28 cellular contexts compared by ENCODE assay signal in the genomic region with DNA sequence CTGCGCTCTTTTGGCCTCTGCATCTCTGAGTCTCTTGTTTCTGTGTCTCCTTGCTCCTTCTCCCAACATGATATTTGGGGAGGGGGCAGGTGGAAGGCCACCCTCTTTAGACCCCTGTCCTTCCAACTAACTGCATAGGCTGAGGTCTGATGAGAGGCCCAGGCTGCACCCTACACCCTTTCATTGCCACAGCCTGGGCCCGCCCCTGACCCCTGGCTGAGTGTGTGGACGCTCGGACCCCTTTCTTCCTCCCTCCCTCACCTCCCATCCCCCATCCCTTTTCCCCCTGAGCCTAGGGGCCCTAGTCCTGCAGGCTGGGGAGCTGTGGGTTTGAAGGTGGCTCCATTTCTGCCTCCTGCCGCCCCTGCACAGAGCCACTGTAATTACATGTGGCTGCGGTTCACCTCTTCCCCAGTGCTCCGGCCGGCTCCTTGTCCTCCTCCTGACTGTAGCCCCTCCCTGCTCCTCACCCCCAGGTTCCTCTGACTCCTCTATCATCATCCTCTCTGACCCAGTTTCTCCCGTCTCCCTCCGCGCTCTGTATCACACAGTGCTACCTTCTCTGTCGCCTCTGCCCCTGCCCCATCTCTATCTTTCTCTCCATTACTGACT. TPM values are rescaled to one million over a fixed set of nuclear protein-coding genes. Genes with fewer than 3 reads are reported as not detected.
A peak's percentile ranks its signal among the peaks of the same experiment; 100 is the strongest.
DNase-seq lines count a peak whose midpoint lies in the region; ATAC-seq and TF ChIP-seq lines count a peak whose summit lies in the region.
"Had no signal": no experiment of that assay in that cellular context is flagged by ENCODE, and none has a peak within 500 bp of the region (broad histone marks: within the 10 kb centered on the region; RNA-seq: fewer than 3 reads in every experiment).

No MANE protein-coding gene starts in this region.

- no peaks in the 10 kb centered on the region for H3K79me2 ChIP-seq in neural cell (replicated peaks; ENCODE audit: insufficient read depth, low read length)

- H3K4me1 Mint-ChIP-seq in endodermal cell (peaks cover 34% of the 10 kb centered on the region), CD14-positive monocyte (no peaks in the 10 kb centered on the region)

- H3K4me1 ChIP-seq in heart right ventricle (peaks cover 0 to 19% (median 0%) of the 10 kb centered on the region in 9 donors), endodermal cell (ENCODE audit: control insufficient read depth, insufficient read depth, low read length) (peaks cover 8% of the 10 kb centered on the region)
- H3K4me1 ChIP-seq: ascending aorta, heart left ventricle had no signal

- DNase-seq in cardiac septum (ENCODE audit: low spot score), result peak; percentile 43
- DNase-seq in heart right ventricle, result no peak
- DNase-seq in endodermal cell, result peak; percentile 52
- no peak for DNase-seq in DMS79 (lab: John Stamatoyannopoulos, UW)
- DNase-seq in CD14-positive monocyte (ENCODE audit: low spot score), result no peak
- no peak for DNase-seq in NCI-H1048 (lab: John Stamatoyannopoulos, UW)
- DNase-seq: activated CD4-positive, alpha-beta T cell treated with anti-CD3 and anti-CD28 coated beads, Interleukin-2, amount 50 U/mL, for 4 hours; activated naive CD4-positive, alpha-beta T cell treated with Interleukin-2 at 50 U/mL for 16 hours; GF-D8; HFFc6; KG1; mammary epithelial cell; naive thymus-derived CD8-positive, alpha-beta T cell; NCI-H524 treated with DMSO at 0.1 percent for 48 hours; SHP77; stimulated activated CD4-positive, alpha-beta T cell treated with anti-CD3 and anti-CD28 coated beads, Interleukin-12 subunit alpha, Interleukin-12 subunit beta, amount 100 ng/mL, for 4 hours; stimulated activated CD8-positive, alpha-beta memory T cell treated with anti-CD3 and anti-CD28 coated beads, Interleukin-4, amount 100 ng/mL, for 48 hours; substantia nigra had no signal

- TF ChIP-seq CTCF in heart right ventricle (IDR thresholded peaks at IDR 0.05) (no peak), endodermal cell (conservative IDR thresholded peaks at IDR 0.05) (no peak), neural cell (IDR thresholded peaks at IDR 0.05; ENCODE audit: poor library complexity, severe bottlenecking) (no peak), CD14-positive monocyte (IDR thresholded peaks at IDR 0.05) (no peak)

- H3K27ac ChIP-seq in heart right ventricle (no peak overlapping the region), endodermal cell (ENCODE audit: low read depth, low read length) (no peak overlapping the region), neural cell (ENCODE audit: low read length) (peak overlapping the region; percentile 25)
- H3K27ac ChIP-seq: ascending aorta, C4-2B, heart left ventricle, vagina, VCaP had no signal

- H3K9me2 ChIP-seq in neural cell (ENCODE audit: insufficient read depth, low read length), result no peaks in the 10 kb centered on the region

- H3K36me3 Mint-ChIP-seq in endodermal cell (ENCODE audit: low read depth) (peaks cover 38% of the 10 kb centered on the region), CD14-positive monocyte (no peaks in the 10 kb centered on the region)
- H3K36me3 Mint-ChIP-seq: naive thymus-derived CD8-positive, alpha-beta T cell had no signal

- WGBS in heart right ventricle, 2 donors, result 79 to 86% methylated on average over 12 of the region's 12 CpGs
- WGBS in endodermal cell (ENCODE audit: insufficient coverage in 1 of 2, insufficient read length in 1 of 2), 2 experiments, result 59 to 74% methylated on average over 6 to 11 of the region's 12 CpGs

- H3K4me2 ChIP-seq in neural cell (ENCODE audit: low read length), result no peak overlapping the region

- no peaks in the 10 kb centered on the region for H3F3A ChIP-seq in neural cell (ENCODE audit: insufficient read depth, low read length, poor library complexity, severe bottlenecking)

- peaks cover 0 to 18% (median 0%) of the 10 kb centered on the region in 7 donors for H3K27me3 ChIP-seq in heart right ventricle
- H3K27me3 ChIP-seq in endodermal cell (ENCODE audit: control insufficient read depth, insufficient read depth, low read length, poor library complexity, severe bottlenecking), result peaks cover 4% of the 10 kb centered on the region
- peaks cover 3% of the 10 kb centered on the region for H3K27me3 ChIP-seq in neural cell (ENCODE audit: insufficient read depth, low read depth, low read length)
- H3K27me3 ChIP-seq: ascending aorta, heart left ventricle, vagina had no signal

- H3K4me3 ChIP-seq in heart right ventricle (no peak overlapping the region), endodermal cell (ENCODE audit: low read length) (no peak overlapping the region), neural cell (ENCODE audit: low read length) (peak overlapping the region; percentile 15)
- H3K4me3 ChIP-seq: ascending aorta, GM12878, heart left ventricle, vagina had no signal

- H3K27me3 Mint-ChIP-seq in endodermal cell (ENCODE audit: insufficient read depth), result peaks cover 14% of the 10 kb centered on the region
- peaks cover 14 to 26% (median 15%) of the 10 kb centered on the region in 3 donors for H3K27me3 Mint-ChIP-seq in CD14-positive monocyte (ENCODE audit: low read depth in 3 of 3)

- H3K9ac ChIP-seq in endodermal cell (ENCODE audit: extremely low read depth, low read length, poor library complexity, severe bottlenecking) (no peak overlapping the region), neural cell (ENCODE audit: low read length) (peak overlapping the region; percentile 44)

- H2AFZ ChIP-seq in neural cell (ENCODE audit: low read depth, low read length), result peak overlapping the region; percentile 41

- H3K9me3 Mint-ChIP-seq in endodermal cell (no peaks in the 10 kb centered on the region), CD14-positive monocyte (peaks cover 0 to 1% (median 0%) of the 10 kb centered on the region in 7 donors)
- H3K9me3 Mint-ChIP-seq: HFFc6; naive thymus-derived CD8-positive, alpha-beta T cell; T-helper 1 cell treated with Interleukin-12 subunit alpha and Interleukin-12 subunit beta and Interleukin-4 antibody, amounts not matched to agents 30 μg/mL and 1 μg/mL, for 36 hours had no signal

- H3K9me3 ChIP-seq in heart right ventricle (no peaks in the 10 kb centered on the region), endodermal cell (ENCODE audit: control insufficient read depth, low read length) (no peaks in the 10 kb centered on the region), neural cell (ENCODE audit: low read length) (no peaks in the 10 kb centered on the region)
- H3K9me3 ChIP-seq: ascending aorta, heart left ventricle, vagina had no signal

- no peak overlapping the region for H3K27ac Mint-ChIP-seq in endodermal cell
- H3K27ac Mint-ChIP-seq in CD14-positive monocyte, result no peak overlapping the region
- H3K27ac Mint-ChIP-seq: HFFc6; T-helper 1 cell treated with Interleukin-12 subunit alpha and Interleukin-12 subunit beta and Interleukin-4 antibody, amounts not matched to agents 30 μg/mL and 1 μg/mL, for 36 hours had no signal

- no peak for ATAC-seq in heart right ventricle
- ATAC-seq in GM18858 (IDR thresholded peaks at IDR 0.05; ENCODE audit: unreplicated experiment), result no peak
- ATAC-seq: GM12878; heart left ventricle; naive thymus-derived CD8-positive, alpha-beta T cell had no signal

- no peak for TF ChIP-seq EP300 in neural cell (conservative IDR thresholded peaks at IDR 0.05; ENCODE audit: poor library complexity, severe bottlenecking)

- no peaks in the 10 kb centered on the region for H4K20me1 ChIP-seq in neural cell (ENCODE audit: insufficient read depth)

- TF ChIP-seq RAD21 in neural cell (conservative IDR thresholded peaks at IDR 0.05), result no peak

- H3K36me3 ChIP-seq in heart right ventricle (no peaks in the 10 kb centered on the region), endodermal cell (ENCODE audit: control insufficient read depth, insufficient read depth, low read length) (peaks cover 8% of the 10 kb centered on the region), neural cell (ENCODE audit: insufficient read depth, low read length) (no peaks in the 10 kb centered on the region)
- H3K36me3 ChIP-seq: ascending aorta, heart left ventricle, vagina had no signal

- H3K4me3 Mint-ChIP-seq in endodermal cell (peak overlapping the region; percentile 7), CD14-positive monocyte (no peak overlapping the region)
- H3K4me3 Mint-ChIP-seq: HFFc6; T-helper 1 cell treated with Interleukin-12 subunit alpha and Interleukin-12 subunit beta and Interleukin-4 antibody, amounts not matched to agents 30 μg/mL and 1 μg/mL, for 36 hours had no signal

- intact Hi-C loops in cardiac septum (cut with DNase I), result no loop called here
- intact Hi-C loops in heart right ventricle (cut with DNase I), result no loop called here
- intact Hi-C loops in CD14-positive monocyte (cut with micrococcal nuclease), result no loop called here

TF ChIP-seq in neural cell, 6 proteins besides CTCF, POLR2A, EP300 and RAD21:
- TF ChIP-seq, protein P1, sequence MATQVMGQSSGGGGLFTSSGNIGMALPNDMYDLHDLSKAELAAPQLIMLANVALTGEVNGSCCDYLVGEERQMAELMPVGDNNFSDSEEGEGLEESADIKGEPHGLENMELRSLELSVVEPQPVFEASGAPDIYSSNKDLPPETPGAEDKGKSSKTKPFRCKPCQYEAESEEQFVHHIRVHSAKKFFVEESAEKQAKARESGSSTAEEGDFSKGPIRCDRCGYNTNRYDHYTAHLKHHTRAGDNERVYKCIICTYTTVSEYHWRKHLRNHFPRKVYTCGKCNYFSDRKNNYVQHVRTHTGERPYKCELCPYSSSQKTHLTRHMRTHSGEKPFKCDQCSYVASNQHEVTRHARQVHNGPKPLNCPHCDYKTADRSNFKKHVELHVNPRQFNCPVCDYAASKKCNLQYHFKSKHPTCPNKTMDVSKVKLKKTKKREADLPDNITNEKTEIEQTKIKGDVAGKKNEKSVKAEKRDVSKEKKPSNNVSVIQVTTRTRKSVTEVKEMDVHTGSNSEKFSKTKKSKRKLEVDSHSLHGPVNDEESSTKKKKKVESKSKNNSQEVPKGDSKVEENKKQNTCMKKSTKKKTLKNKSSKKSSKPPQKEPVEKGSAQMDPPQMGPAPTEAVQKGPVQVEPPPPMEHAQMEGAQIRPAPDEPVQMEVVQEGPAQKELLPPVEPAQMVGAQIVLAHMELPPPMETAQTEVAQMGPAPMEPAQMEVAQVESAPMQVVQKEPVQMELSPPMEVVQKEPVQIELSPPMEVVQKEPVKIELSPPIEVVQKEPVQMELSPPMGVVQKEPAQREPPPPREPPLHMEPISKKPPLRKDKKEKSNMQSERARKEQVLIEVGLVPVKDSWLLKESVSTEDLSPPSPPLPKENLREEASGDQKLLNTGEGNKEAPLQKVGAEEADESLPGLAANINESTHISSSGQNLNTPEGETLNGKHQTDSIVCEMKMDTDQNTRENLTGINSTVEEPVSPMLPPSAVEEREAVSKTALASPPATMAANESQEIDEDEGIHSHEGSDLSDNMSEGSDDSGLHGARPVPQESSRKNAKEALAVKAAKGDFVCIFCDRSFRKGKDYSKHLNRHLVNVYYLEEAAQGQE (IDR thresholded peaks at IDR 0.05; ENCODE audit: borderline replicate concordance), result no peak
TF ChIP-seq in neural cell: peak in this region for 0.

RNA-seq across cellular contexts. Expression of a gene that starts 6.8 kb away (rescaled TPM):
- total RNA-seq in cardiac septum, result 4.3 TPM
- 1 to 10 TPM in 6 of 10 donors, under 1 TPM in 4; 0.34 to 2.7 (median 1.2) TPM for total RNA-seq in heart right ventricle
- polyA plus RNA-seq in heart right ventricle, result 1 to 10 TPM; 1.2 to 4.4 TPM
- total RNA-seq in endodermal cell, result 10 to 100 TPM; 52.7 to 80.0 TPM
- 76.9 TPM for polyA plus RNA-seq in endodermal cell (2013, experiment 1 of 2)
- polyA plus RNA-seq in endodermal cell (2013, experiment 2 of 2), result 84.7 TPM
- 42.5 and 42.8 TPM in 2 replicates for polyA plus RNA-seq in neural cell
- polyA minus RNA-seq in neural cell, result 12.7 and 17.5 TPM in 2 replicates
- not detected for polyA plus RNA-seq in CD14-positive monocyte
- total RNA-seq: GM12878; naive thymus-derived CD8-positive, alpha-beta T cell; OCI-LY7 had no signal
- polyA plus RNA-seq: GM12878; naive thymus-derived CD8-positive, alpha-beta T cell had no signal

Comparison
In these comparisons a context has a peak if more than half of its experiments do, and no peak if none do; other contexts are left out.
1. DNase-seq: peak in cardiac septum (single experiment) and endodermal cell (single experiment); none in heart right ventricle (0 of 2), DMS79 (single experiment), CD14-positive monocyte (single experiment) and NCI-H1048 (single experiment).
2. RNA of a gene that starts 6.8 kb away (total RNA-seq): 52.7 to 80.0 TPM in endodermal cell; 4.3 TPM in cardiac septum (single experiment) and 0.34 to 2.7 TPM in heart right ventricle; every median in the first group is over 10 times any median in the second.